Comparison of ENCODE assay signal across 19 cellular contexts in genomic region chr10:6410830-6411229, GRCh38.
DNase-seq lines count a peak whose midpoint lies in the region; ATAC-seq and TF ChIP-seq lines count a peak whose summit lies in the region.
"Had no signal": no experiment of that assay in that cellular context is flagged by ENCODE, and none has a peak within 500 bp of the region (broad histone marks: within the 10 kb centered on the region; RNA-seq: fewer than 3 reads in every experiment).

No MANE protein-coding gene starts in this region.

- ATAC-seq in T-cell (replicated peaks in 1 of 4) (no peak), left lobe of liver (peak; percentile 33)
- no peak for ATAC-seq in stimulated activated effector memory CD8-positive, alpha-beta T cell treated with anti-CD3 and anti-CD28 coated beads, Interleukin-12 subunit alpha, Interleukin-12 subunit beta, amount 100 ng/mL, for 72 hours
- ATAC-seq: stimulated activated memory B cell treated with anti-CD40 and anti-IgM and Interleukin-4, amounts not matched to agents 10 μg/mL and 1 μg/mL and 100 μg/mL, for 72 hours had no signal

- peaks cover 6% of the 10 kb centered on the region for H3K36me3 Mint-ChIP-seq in activated CD4-positive, alpha-beta T cell treated with anti-CD3 and anti-CD28 coated beads, Interleukin-2, amount 10 ng/mL, durations not matched to agents 7 days and 5 days (ENCODE audit: low read depth)
- peaks cover 3% of the 10 kb centered on the region for H3K36me3 Mint-ChIP-seq in T-cell
- H3K36me3 Mint-ChIP-seq in stimulated activated effector memory CD8-positive, alpha-beta T cell treated with anti-CD3 and anti-CD28 coated beads, Interleukin-12 subunit alpha, Interleukin-12 subunit beta, amount 100 ng/mL, for 72 hours, result no peaks in the 10 kb centered on the region
- H3K36me3 Mint-ChIP-seq: stimulated activated memory B cell treated with anti-CD40 and anti-IgM and Interleukin-4, amounts not matched to agents 10 μg/mL and 1 μg/mL and 100 μg/mL, for 72 hours; type B pancreatic cell had no signal

- H3K4me3 Mint-ChIP-seq in activated CD4-positive, alpha-beta T cell treated with anti-CD3 and anti-CD28 coated beads, Interleukin-2, amount 10 ng/mL, durations not matched to agents 7 days and 5 days, result no peak overlapping the region
- H3K4me3 Mint-ChIP-seq in T-cell, result peak overlapping the region in 2 of 3 donors; percentile 64 to 65
- peak overlapping the region; percentile 71 for H3K4me3 Mint-ChIP-seq in stimulated activated effector memory CD8-positive, alpha-beta T cell treated with anti-CD3 and anti-CD28 coated beads, Interleukin-12 subunit alpha, Interleukin-12 subunit beta, amount 100 ng/mL, for 72 hours
- H3K4me3 Mint-ChIP-seq: stimulated activated memory B cell treated with anti-CD40 and anti-IgM and Interleukin-4, amounts not matched to agents 10 μg/mL and 1 μg/mL and 100 μg/mL, for 72 hours; type B pancreatic cell had no signal

- TF ChIP-seq CTCF in BE2C (IDR thresholded peaks at IDR 0.05; ENCODE audit: low read depth, low read length), result no peak

- H3K36me3 ChIP-seq in BE2C, result no peaks in the 10 kb centered on the region

- POLR2A ChIA-PET in activated CD4-positive, alpha-beta T cell treated with anti-CD3 and anti-CD28 coated beads, Interleukin-2, amount 10 ng/mL, durations not matched to agents 7 days and 5 days (lab: Charles Lee), result no interaction called here
- POLR2A ChIA-PET in T-cell (lab: Charles Lee), result interaction anchor here in 1 of 2 donors (0.5 kb wide), 1 partner anchor 1596 kb away, joined by 3 read pairs; no protein-coding TSS in a partner anchor

- no peaks in the 10 kb centered on the region for H3K9me3 Mint-ChIP-seq in activated CD4-positive, alpha-beta T cell treated with anti-CD3 and anti-CD28 coated beads, Interleukin-2, amount 10 ng/mL, durations not matched to agents 7 days and 5 days
- H3K9me3 Mint-ChIP-seq in T-cell, result no peaks in the 10 kb centered on the region
- no peaks in the 10 kb centered on the region for H3K9me3 Mint-ChIP-seq in stimulated activated effector memory CD8-positive, alpha-beta T cell treated with anti-CD3 and anti-CD28 coated beads, Interleukin-12 subunit alpha, Interleukin-12 subunit beta, amount 100 ng/mL, for 72 hours
- H3K9me3 Mint-ChIP-seq: activated T-cell treated with anti-CD3 and anti-CD28 coated beads, Interleukin-2, amount 50 U/mL, for 4 hours; stimulated activated memory B cell treated with anti-CD40 and anti-IgM and Interleukin-4, amounts not matched to agents 10 μg/mL and 1 μg/mL and 100 μg/mL, for 72 hours; type B pancreatic cell had no signal

- no peaks in the 10 kb centered on the region for H3K4me1 ChIP-seq in BE2C

- no peak for DNase-seq in activated CD4-positive, alpha-beta T cell treated with anti-CD3 and anti-CD28 coated beads, Interleukin-2, amount 10 ng/mL, durations not matched to agents 7 days and 5 days
- no peak for DNase-seq in activated CD4-positive, alpha-beta T cell treated with anti-CD3 and anti-CD28 coated beads, Interleukin-2, amount 50 U/mL, for 48 hours
- DNase-seq in T-cell (no peak), left lobe of liver (ENCODE audit: low spot score) (no peak), GM19238 (ENCODE audit: insufficient read length, low spot score) (no peak), BE2C (no peak), AG20443 (ENCODE audit: low spot score) (no peak)
- DNase-seq in stimulated activated effector memory CD8-positive, alpha-beta T cell treated with anti-CD3 and anti-CD28 coated beads, Interleukin-12 subunit alpha, Interleukin-12 subunit beta, amount 100 ng/mL, for 72 hours (ENCODE audit: low spot score in 2 of 2), result no peak
- DNase-seq: 8988T, C1 segment of cervical spinal cord, dorsolateral prefrontal cortex, Kasumi-1, NCI-H1092, NCI-H2081 treated with DMSO at 0.1 percent for 48 hours, NCI-H510A treated with DMSO at 0.1 percent for 48 hours, nucleus accumbens had no signal

- H3K4me3 ChIP-seq in BE2C (ENCODE audit: low read depth, low read length), result no peak overlapping the region
- H3K4me3 ChIP-seq: dorsolateral prefrontal cortex had no signal

- no peaks in the 10 kb centered on the region for H3K9me3 ChIP-seq in BE2C

- peaks cover 47% of the 10 kb centered on the region for H3K4me1 Mint-ChIP-seq in activated CD4-positive, alpha-beta T cell treated with anti-CD3 and anti-CD28 coated beads, Interleukin-2, amount 10 ng/mL, durations not matched to agents 7 days and 5 days
- peaks cover 36 to 49% (median 45%) of the 10 kb centered on the region in 3 donors for H3K4me1 Mint-ChIP-seq in T-cell
- H3K4me1 Mint-ChIP-seq in stimulated activated effector memory CD8-positive, alpha-beta T cell treated with anti-CD3 and anti-CD28 coated beads, Interleukin-12 subunit alpha, Interleukin-12 subunit beta, amount 100 ng/mL, for 72 hours, result peaks cover 31% of the 10 kb centered on the region

- no peaks in the 10 kb centered on the region for H3K27me3 Mint-ChIP-seq in activated CD4-positive, alpha-beta T cell treated with anti-CD3 and anti-CD28 coated beads, Interleukin-2, amount 10 ng/mL, durations not matched to agents 7 days and 5 days
- H3K27me3 Mint-ChIP-seq in T-cell, result no peaks in the 10 kb centered on the region

- CTCF ChIA-PET in activated CD4-positive, alpha-beta T cell treated with anti-CD3 and anti-CD28 coated beads, Interleukin-2, amount 10 ng/mL, durations not matched to agents 7 days and 5 days (lab: Charles Lee), result interaction anchor here (0.6 to 2.4 kb wide), 11 partner anchors 10 to 276 kb away, joined by 3 to 12 read pairs (median 5); partner anchors contain the start of gene PFKFB3
- CTCF ChIA-PET in T-cell (lab: Charles Lee), result interaction anchor here (0.6 to 3.0 kb wide), 16 partner anchors 9 to 324 kb away, joined by 3 to 24 read pairs (median 4); partner anchors contain the start of gene PFKFB3 (in 1 of the 2)

- peak overlapping the region; percentile 85 for H3K27ac Mint-ChIP-seq in activated CD4-positive, alpha-beta T cell treated with anti-CD3 and anti-CD28 coated beads, Interleukin-2, amount 10 ng/mL, durations not matched to agents 7 days and 5 days
- H3K27ac Mint-ChIP-seq in T-cell, result peak overlapping the region; percentile 90 to 98
- peak overlapping the region; percentile 96 for H3K27ac Mint-ChIP-seq in stimulated activated effector memory CD8-positive, alpha-beta T cell treated with anti-CD3 and anti-CD28 coated beads, Interleukin-12 subunit alpha, Interleukin-12 subunit beta, amount 100 ng/mL, for 72 hours
- H3K27ac Mint-ChIP-seq: stimulated activated memory B cell treated with anti-CD40 and anti-IgM and Interleukin-4, amounts not matched to agents 10 μg/mL and 1 μg/mL and 100 μg/mL, for 72 hours; type B pancreatic cell had no signal

- H3K27me3 ChIP-seq in BE2C, result no peaks in the 10 kb centered on the region
- H3K27me3 ChIP-seq: dorsolateral prefrontal cortex had no signal
